ENCODE assay signal across 8 cellular contexts in the genomic region with DNA sequence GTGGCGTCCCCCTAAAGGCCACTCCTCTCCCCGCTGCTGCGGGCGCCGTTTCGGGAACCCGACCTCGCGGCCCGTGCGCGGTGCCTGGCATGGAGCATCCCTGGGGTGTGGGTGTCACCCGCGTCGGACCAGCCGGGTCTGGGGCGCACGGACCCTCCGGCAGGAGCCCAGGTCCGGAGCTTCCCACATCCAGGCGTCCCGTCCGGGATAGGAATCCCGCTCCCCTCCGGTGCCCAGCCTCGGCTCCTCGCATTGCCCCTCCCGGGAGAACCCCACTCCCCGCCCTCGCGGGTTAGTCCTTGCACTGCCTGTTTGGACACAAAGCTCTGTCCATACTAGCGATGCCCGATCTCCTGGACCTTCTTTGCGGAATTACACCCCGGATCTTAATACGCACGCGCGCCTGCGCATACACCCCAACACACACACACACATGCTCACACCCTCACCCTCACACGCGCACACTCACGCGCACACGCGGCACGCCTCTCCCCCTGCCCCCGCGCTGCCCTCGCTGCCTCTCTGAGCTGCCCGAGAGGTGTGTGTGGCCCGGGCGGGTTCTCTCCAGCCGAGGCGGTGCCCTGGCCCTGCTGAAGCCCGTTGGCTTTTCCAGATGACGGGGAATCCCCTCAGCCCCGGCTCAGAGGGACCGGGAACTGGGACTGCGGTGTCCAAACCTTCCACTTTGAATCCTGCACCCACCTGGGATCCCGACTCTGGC.
A peak's percentile ranks its signal among the peaks of the same experiment; 100 is the strongest.
DNase-seq lines count a peak whose midpoint lies in the region; FAIRE-seq and TF ChIP-seq lines count a peak whose summit lies in the region.

No MANE protein-coding gene starts in this region.

- DNase-seq in HCEC 1CT (peak; percentile 74), NCI-H1092 (lab: John Stamatoyannopoulos, UW) (peak; percentile 56), coronary artery (ENCODE audit: low spot score) (peak; percentile 84), left kidney (ENCODE audit: low read depth, low spot score) (peak; percentile 87), RCC 7860 (ENCODE audit: low spot score) (no peak)
- DNase-seq in activated CD4-positive, alpha-beta T cell treated with anti-CD3 and anti-CD28 coated beads for 48 hours = peak; percentile 65
- peak; percentile 62 for DNase-seq in stimulated activated CD4-positive, alpha-beta T cell treated with anti-CD3 and anti-CD28 coated beads, Interleukin-4, amount 100 ng/mL, for 1 hour

- H3K4me3 ChIP-seq in GM08714 (ENCODE audit: low read length) (peak overlapping the region; percentile 83), coronary artery (peak overlapping the region; percentile 97)

- no peak for FAIRE-seq in RCC 7860 (lab: Jason Lieb, UNC)

- TF ChIP-seq CTCF in coronary artery (IDR thresholded peaks at IDR 0.05) = no peak

- H3K27ac ChIP-seq in coronary artery = peak overlapping the region; percentile 95 to 98
